29 cellular contexts compared by ENCODE assay signal in the genomic region with DNA sequence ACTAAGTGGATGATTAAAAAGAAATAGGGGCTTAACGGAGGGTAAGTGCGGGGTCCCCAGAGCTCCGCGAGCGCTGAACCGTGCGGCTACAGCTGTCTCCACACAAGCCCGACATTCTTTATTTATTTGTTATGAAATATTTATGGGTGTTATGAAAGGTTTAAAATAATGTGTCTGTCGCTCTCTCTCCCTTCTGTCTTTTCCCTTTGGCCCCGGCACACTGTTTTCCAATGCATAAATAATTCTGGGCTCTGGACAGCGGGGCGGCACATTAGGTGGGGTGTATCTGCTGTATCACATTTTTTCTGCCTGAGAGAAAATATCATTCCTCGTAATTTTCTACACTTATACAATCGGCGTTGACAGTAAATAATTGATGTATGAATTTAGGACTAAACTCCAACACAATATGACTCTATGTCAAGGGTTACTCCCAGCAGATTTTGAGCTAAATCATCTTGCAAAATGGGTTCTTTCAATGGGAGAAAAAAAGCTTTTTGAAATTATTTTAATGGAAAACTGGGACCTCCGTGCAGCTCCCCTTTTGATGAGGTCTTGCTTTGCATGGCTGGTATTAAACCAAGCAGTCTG.
"Had no signal": no experiment of that assay in that cellular context is flagged by ENCODE, and none has a peak within 500 bp of the region (broad histone marks: within the 10 kb centered on the region; RNA-seq: fewer than 3 reads in every experiment).

No MANE protein-coding gene starts in this region.

- H3K36me3 Mint-ChIP-seq: naive thymus-derived CD4-positive, alpha-beta T cell; natural killer cell treated with Interleukin-12 subunit alpha and Interleukin-12 subunit beta and Interleukin-15 and Interleukin-18, amount 100 ng/mL, for 72 hours; stimulated activated effector memory CD8-positive, alpha-beta T cell treated with anti-CD3 and anti-CD28 coated beads, Interleukin-12 subunit alpha, Interleukin-12 subunit beta, amount 100 ng/mL, for 72 hours had no signal

- H3K27ac ChIP-seq: left lung, neutrophil, parathyroid adenoma, psoas muscle, sigmoid colon, spleen, suprapubic skin, thoracic aorta, tibial artery, upper lobe of right lung, vagina had no signal

- H3K9me3 ChIP-seq: left lung, mucosa of descending colon, neutrophil, psoas muscle, sigmoid colon, spleen, suprapubic skin, thoracic aorta, tibial artery, upper lobe of right lung, vagina had no signal

- H2AFZ ChIP-seq: parathyroid adenoma had no signal

- H3K9me3 Mint-ChIP-seq: natural killer cell treated with Interleukin-12 subunit alpha and Interleukin-12 subunit beta and Interleukin-15 and Interleukin-18, amount 100 ng/mL, for 72 hours; stimulated activated effector memory CD8-positive, alpha-beta T cell treated with anti-CD3 and anti-CD28 coated beads, Interleukin-12 subunit alpha, Interleukin-12 subunit beta, amount 100 ng/mL, for 72 hours had no signal

- H3K4me3 ChIP-seq: left lung, lung, mucosa of descending colon, psoas muscle, sigmoid colon, spleen, suprapubic skin, thoracic aorta, tibial artery, upper lobe of right lung, vagina had no signal

- DNase-seq: hippocampal formation; kidney glomerular epithelial cell; left cardiac atrium; mesendoderm; midbrain; mucosa of descending colon; naive thymus-derived CD4-positive, alpha-beta T cell; occipital lobe; psoas muscle; right cardiac atrium; sigmoid colon; small intestine; spleen; stimulated activated CD4-positive, alpha-beta T cell treated with anti-CD3 and anti-CD28 coated beads, Interleukin-4, amount 100 ng/mL, for 24 hours; stimulated activated naive CD4-positive, alpha-beta T cell; tibial artery; trophoblast cell; upper lobe of right lung had no signal

- ATAC-seq: left cardiac atrium; left lung; mucosa of descending colon; naive thymus-derived CD4-positive, alpha-beta T cell; natural killer cell treated with Interleukin-12 subunit alpha and Interleukin-12 subunit beta and Interleukin-15 and Interleukin-18, amount 100 ng/mL, for 72 hours; psoas muscle; right cardiac atrium; stimulated activated effector memory CD8-positive, alpha-beta T cell treated with anti-CD3 and anti-CD28 coated beads, Interleukin-12 subunit alpha, Interleukin-12 subunit beta, amount 100 ng/mL, for 72 hours; upper lobe of right lung had no signal

- H3K4me1 ChIP-seq: left lung, parathyroid adenoma, psoas muscle, sigmoid colon, spleen, suprapubic skin, tibial artery, upper lobe of right lung, vagina had no signal

- H3K4me3 Mint-ChIP-seq: naive thymus-derived CD4-positive, alpha-beta T cell; natural killer cell treated with Interleukin-12 subunit alpha and Interleukin-12 subunit beta and Interleukin-15 and Interleukin-18, amount 100 ng/mL, for 72 hours; stimulated activated effector memory CD8-positive, alpha-beta T cell treated with anti-CD3 and anti-CD28 coated beads, Interleukin-12 subunit alpha, Interleukin-12 subunit beta, amount 100 ng/mL, for 72 hours; stimulated activated naive CD8-positive, alpha-beta T cell treated with anti-CD3 and anti-CD28 coated beads, Interleukin-15, Interleukin-2, amounts not matched to agents 100 ng/mL and 50 ng/mL, for 24 hours had no signal

- FAIRE-seq: keratinocyte, small intestine had no signal

- H3K36me3 ChIP-seq: left lung, neutrophil, sigmoid colon, spleen, suprapubic skin, thoracic aorta, tibial artery, upper lobe of right lung, vagina had no signal

- H3K27me3 ChIP-seq: neutrophil, spleen, suprapubic skin, tibial artery, upper lobe of right lung, vagina had no signal

- H3K27ac Mint-ChIP-seq: natural killer cell treated with Interleukin-12 subunit alpha and Interleukin-12 subunit beta and Interleukin-15 and Interleukin-18, amount 100 ng/mL, for 72 hours; stimulated activated effector memory CD8-positive, alpha-beta T cell treated with anti-CD3 and anti-CD28 coated beads, Interleukin-12 subunit alpha, Interleukin-12 subunit beta, amount 100 ng/mL, for 72 hours; stimulated activated naive CD8-positive, alpha-beta T cell treated with anti-CD3 and anti-CD28 coated beads, Interleukin-15, Interleukin-2, amounts not matched to agents 100 ng/mL and 50 ng/mL, for 24 hours had no signal
